In the genomic region with DNA sequence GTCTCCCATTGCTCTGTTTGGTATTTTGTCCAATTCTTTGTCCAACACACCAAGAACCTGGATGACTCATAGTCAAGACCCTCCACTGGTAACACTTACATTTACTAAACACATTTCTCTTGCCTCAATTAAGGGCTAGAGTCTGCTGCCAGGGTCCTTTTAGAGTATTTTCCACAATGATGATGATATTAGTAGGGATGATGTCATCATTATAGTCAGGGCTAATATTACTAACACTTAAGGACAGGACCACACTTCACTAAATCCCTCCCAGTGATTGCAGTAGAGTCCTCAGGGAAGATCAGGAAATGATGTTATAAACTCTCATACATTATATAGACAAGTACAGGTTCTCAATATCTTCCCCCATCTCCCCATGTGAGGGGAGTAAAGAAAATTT, we compare ENCODE assay signal across 21 cellular contexts. TPM values are rescaled to one million over a fixed set of nuclear protein-coding genes. Genes with fewer than 3 reads are reported as not detected.
A peak's percentile ranks its signal among the peaks of the same experiment; 100 is the strongest.
DNase-seq lines count a peak whose midpoint lies in the region; ATAC-seq, FAIRE-seq and TF ChIP-seq lines count a peak whose summit lies in the region.
"Had no signal": no experiment of that assay in that cellular context is flagged by ENCODE, and none has a peak within 500 bp of the region (broad histone marks: within the 10 kb centered on the region; RNA-seq: fewer than 3 reads in every experiment).

No MANE protein-coding gene starts in this region.

- no peak for TF ChIP-seq POLR2A in GM12878 (IDR thresholded peaks at IDR 0.05; ENCODE audit: low read depth, low read length)

- H3F3A ChIP-seq in GM23338 (replicated peaks; ENCODE audit: low read depth) = no peaks in the 10 kb centered on the region

- H3K4me2 ChIP-seq in GM23338 = no peak overlapping the region
- no peak overlapping the region for H3K4me2 ChIP-seq in GM12878 (ENCODE audit: control insufficient read depth, insufficient read depth)
- H3K4me2 ChIP-seq: A549 had no signal

- no peak for TF ChIP-seq EP300 in GM12878 (IDR thresholded peaks at IDR 0.05; ENCODE audit: borderline replicate concordance in 1 of 2, control insufficient read depth in 1 of 2, low read depth in 2 of 2, low read length in 2 of 2)

- no peaks in the 10 kb centered on the region; the same call in 2 of the 3 replicates for H3K9me3 ChIP-seq in GM12878 (replicated peaks; ENCODE audit: control insufficient read depth, insufficient read depth, low read length)
- H3K9me3 ChIP-seq: A549, Caco-2, HAP-1 had no signal

- H4K20me1 ChIP-seq in GM23338 (replicated peaks; ENCODE audit: insufficient read depth) (no peaks in the 10 kb centered on the region), GM12878 (ENCODE audit: control insufficient read depth, insufficient read depth) (no peaks in the 10 kb centered on the region)

- H3K4me1 ChIP-seq in GM23338 (ENCODE audit: insufficient read depth) = no peaks in the 10 kb centered on the region
- no peaks in the 10 kb centered on the region for H3K4me1 ChIP-seq in GM12878 (ENCODE audit: control insufficient read depth, insufficient read depth, low read length)
- no peaks in the 10 kb centered on the region for H3K4me1 ChIP-seq in foreskin keratinocyte
- H3K4me1 ChIP-seq: A549, Caco-2, HAP-1 had no signal

- H3K27ac Mint-ChIP-seq in GM23338 = no peak overlapping the region
- no peak overlapping the region for H3K27ac Mint-ChIP-seq in activated T-helper 2 cell treated with anti-CD3 and anti-CD28 coated beads, Interferon-gamma antibody, Interleukin-2, Interleukin-4, amounts not matched to agents 10 μg/mL and 5 μg/mL and 100 μg/mL, durations not matched to agents 14 hours and 24 hours and 36 hours
- no peak overlapping the region for H3K27ac Mint-ChIP-seq in WTC11
- H3K27ac Mint-ChIP-seq: CD4-positive, alpha-beta T cell had no signal

- H3K27me3 Mint-ChIP-seq in GM23338 (ENCODE audit: insufficient read depth, low read depth, poor library complexity) (no peaks in the 10 kb centered on the region), WTC11 (ENCODE audit: low read depth) (no peaks in the 10 kb centered on the region)
- peaks cover 14% of the 10 kb centered on the region for H3K27me3 Mint-ChIP-seq in activated T-helper 2 cell treated with anti-CD3 and anti-CD28 coated beads, Interferon-gamma antibody, Interleukin-2, Interleukin-4, amounts not matched to agents 10 μg/mL and 5 μg/mL and 100 μg/mL, durations not matched to agents 14 hours and 24 hours and 36 hours (ENCODE audit: low read depth)
- H3K27me3 Mint-ChIP-seq: CD4-positive, alpha-beta T cell had no signal

- FAIRE-seq in GM12878 (lab: Jason Lieb, UNC) = no peak
- FAIRE-seq: A549 had no signal

- no TSS peak for BruUV-seq in GM12878 (replicated peaks; lab: Mats Ljungman, UMichigan)

- H3K9me2 ChIP-seq in GM23338 (ENCODE audit: insufficient read depth) = no peaks in the 10 kb centered on the region

- POLR2A ChIA-PET in GM12878 (lab: Charles Lee) (no interaction called here), WTC11 (lab: Charles Lee) (no interaction called here)

- no peak for TF ChIP-seq RAD21 in GM12878 (IDR thresholded peaks at IDR 0.05; ENCODE audit: insufficient read depth, low read depth, low read length)

- H3K9me3 Mint-ChIP-seq in GM23338 (no peaks in the 10 kb centered on the region), WTC11 (0 out of 2 replicates have a peak, but pooled peaks cover 3% of the 10 kb centered on the region)
- H3K9me3 Mint-ChIP-seq in activated T-helper 2 cell treated with anti-CD3 and anti-CD28 coated beads, Interferon-gamma antibody, Interleukin-2, Interleukin-4, amounts not matched to agents 10 μg/mL and 5 μg/mL and 100 μg/mL, durations not matched to agents 14 hours and 24 hours and 36 hours = no peaks in the 10 kb centered on the region
- H3K9me3 Mint-ChIP-seq: CD4-positive, alpha-beta T cell had no signal

- SMC1A ChIA-PET in GM12878 (lab: Charles Lee; ENCODE audit: uncharacterized antibody, unreplicated experiment) = interaction anchor here (0.6 to 2.4 kb wide), 2 partner anchors 43 to 183 kb away, joined by 3 to 9 read pairs; no protein-coding TSS in a partner anchor

- in situ Hi-C loops in GM12878 (cut with MboI) = no loop called here

- H3K4me3 Mint-ChIP-seq in GM23338 (no peak overlapping the region), WTC11 (no peak overlapping the region)
- H3K4me3 Mint-ChIP-seq in activated T-helper 2 cell treated with anti-CD3 and anti-CD28 coated beads, Interferon-gamma antibody, Interleukin-2, Interleukin-4, amounts not matched to agents 10 μg/mL and 5 μg/mL and 100 μg/mL, durations not matched to agents 14 hours and 24 hours and 36 hours (ENCODE audit: low read depth) = no peak overlapping the region
- H3K4me3 Mint-ChIP-seq: CD4-positive, alpha-beta T cell had no signal

- H3K36me3 ChIP-seq in GM23338 (ENCODE audit: insufficient read depth) = no peaks in the 10 kb centered on the region
- no peaks in the 10 kb centered on the region for H3K36me3 ChIP-seq in GM12878 (ENCODE audit: control insufficient read depth in 2 of 2, insufficient read depth in 2 of 2, low read length in 1 of 2)
- H3K36me3 ChIP-seq: HAP-1 had no signal

- ATAC-seq in GM23338 (no peak), GM12878 (no peak), foreskin keratinocyte (peak; percentile 40), WTC11 (no peak)

- no peak overlapping the region for H3K4me3 ChIP-seq in GM23338
- H3K4me3 ChIP-seq in GM12878 = no peak overlapping the region
- H3K4me3 ChIP-seq: A549, HAP-1 had no signal

- H3K79me2 ChIP-seq in GM23338 (replicated peaks; ENCODE audit: insufficient read depth) (no peaks in the 10 kb centered on the region), GM12878 (ENCODE audit: control insufficient read depth, insufficient read depth, low read length) (no peaks in the 10 kb centered on the region)

- H3K27ac ChIP-seq in GM23338 (ENCODE audit: low read depth) = no peak overlapping the region
- no peak overlapping the region for H3K27ac ChIP-seq in GM12878 (ENCODE audit: control insufficient read depth, insufficient read depth)
- H3K27ac ChIP-seq in foreskin keratinocyte = no peak overlapping the region
- H3K27ac ChIP-seq: 22Rv1, A549, C4-2B, HL-60 had no signal

- H3K36me3 Mint-ChIP-seq in GM23338 (ENCODE audit: low read depth) = no peaks in the 10 kb centered on the region
- no peaks in the 10 kb centered on the region for H3K36me3 Mint-ChIP-seq in activated T-helper 2 cell treated with anti-CD3 and anti-CD28 coated beads, Interferon-gamma antibody, Interleukin-2, Interleukin-4, amounts not matched to agents 10 μg/mL and 5 μg/mL and 100 μg/mL, durations not matched to agents 14 hours and 24 hours and 36 hours (ENCODE audit: low read depth)
- H3K36me3 Mint-ChIP-seq in WTC11 = no peaks in the 10 kb centered on the region

- RAD21 ChIA-PET in GM12878 (lab: Charles Lee; ENCODE audit: unreplicated experiment) = no interaction called here

- 0 out of 2 replicates have a peak overlapping the region, but pooled peaks have one; percentile 12 for H2AFZ ChIP-seq in GM23338
- no peak overlapping the region for H2AFZ ChIP-seq in GM12878 (ENCODE audit: control insufficient read depth, low read depth, low read length)

- no peak overlapping the region for H3K9ac ChIP-seq in GM12878 (ENCODE audit: control insufficient read depth, insufficient read depth, low read length)

- no peaks in the 10 kb centered on the region for H3K4me1 Mint-ChIP-seq in GM23338
- H3K4me1 Mint-ChIP-seq in activated T-helper 2 cell treated with anti-CD3 and anti-CD28 coated beads, Interferon-gamma antibody, Interleukin-2, Interleukin-4, amounts not matched to agents 10 μg/mL and 5 μg/mL and 100 μg/mL, durations not matched to agents 14 hours and 24 hours and 36 hours (ENCODE audit: low read depth) = peaks cover 2% of the 10 kb centered on the region
- H3K4me1 Mint-ChIP-seq in WTC11 = no peaks in the 10 kb centered on the region

- CTCF ChIA-PET in GM12878 (lab: Yijun Ruan, JAX) (interaction anchor here (1.0 kb wide), 1 partner anchor 279 kb away, joined by 3 read pairs; no protein-coding TSS in a partner anchor), WTC11 (lab: Charles Lee) (no interaction called here)

- peak; percentile 26 for DNase-seq in DMS 273 (lab: John Stamatoyannopoulos, UW; ENCODE audit: unreplicated experiment)
- no peak for DNase-seq in DMS 273 treated with DMSO at 0.1 percent for 48 hours (lab: John Stamatoyannopoulos, UW)
- no peak for DNase-seq in GM23338 (ENCODE audit: low spot score)
- no peak for DNase-seq in GM12878 (ENCODE audit: low read depth, low spot score)
- no peak for DNase-seq in foreskin keratinocyte
- no peak for DNase-seq in activated T-helper 2 cell treated with anti-CD3 and anti-CD28 coated beads, Interferon-gamma antibody, Interleukin-2, Interleukin-4, amounts not matched to agents 10 μg/mL and 5 μg/mL and 100 μg/mL, durations not matched to agents 14 hours and 24 hours and 36 hours (ENCODE audit: low spot score)
- DNase-seq in putamen (ENCODE audit: low spot score) = no peak
- no peak for DNase-seq in WTC11 (ENCODE audit: low spot score)
- DNase-seq: Caco-2, DMS79, IMR-90 had no signal

- intact Hi-C loops in GM12878 (cut with micrococcal nuclease; ENCODE audit: unreplicated experiment) = no loop called here
- intact Hi-C loops in activated T-helper 2 cell treated with anti-CD3 and anti-CD28 coated beads, Interferon-gamma antibody, Interleukin-2, Interleukin-4, amounts not matched to agents 10 μg/mL and 5 μg/mL and 100 μg/mL, durations not matched to agents 14 hours and 24 hours and 36 hours (cut with micrococcal nuclease) = no loop called here

- TF ChIP-seq CTCF in GM23338 (conservative IDR thresholded peaks at IDR 0.05; ENCODE audit: low read depth in 2 of 2) = no peak
- no peak for TF ChIP-seq CTCF in GM12878 (IDR thresholded peaks at IDR 0.05 in 2 of 3, conservative IDR thresholded peaks at IDR 0.05 in 1 of 3; ENCODE audit: control insufficient read depth in 2 of 3, extremely low read depth in 1 of 3, insufficient read depth in 1 of 3, low read depth in 3 of 3, low read length in 3 of 3)
- TF ChIP-seq CTCF in foreskin keratinocyte (conservative IDR thresholded peaks at IDR 0.05) = no peak
- TF ChIP-seq CTCF in WTC11 (IDR thresholded peaks at IDR 0.05) = no peak

- H3K27me3 ChIP-seq in GM23338 (ENCODE audit: insufficient read depth) (no peaks in the 10 kb centered on the region), GM12878 (replicated peaks in 1 of 2; ENCODE audit: control insufficient read depth in 2 of 2, insufficient read depth in 2 of 2, low read length in 1 of 2) (no peaks in the 10 kb centered on the region), foreskin keratinocyte (no peaks in the 10 kb centered on the region)

RNA-seq across cellular contexts. Expression of a gene that starts 13.6 kb away (rescaled TPM):
- 139 and 148 TPM in 2 replicates for total RNA-seq in GM23338 (2014; rRNA removed; shearing (Covaris generic))
- polyA plus RNA-seq in GM23338 (2016; fragmentation: Nextera tagmentation; extraction: Ambion mirVana) (33.4 and 41.3 TPM in 2 replicates), GM12878 (2011; rRNA removed) (149 and 153 TPM in 2 replicates), GM12878 (2014; fragmentation: Illumina TruSeq; extraction: Trizol) (93.1 and 105 TPM in 2 replicates), GM12878 (2014; fragmentation: Nextera tagmentation; extraction: Ambion mirVana) (10 to 100 TPM; 16.6 to 34.4 TPM), GM12878 (2014; rRNA removed) (89.1 and 100.0 TPM in 2 replicates), GM12878 (2016; fragmentation: Nextera tagmentation; extraction: Ambion mirVana) (10 to 100 TPM; 67.1 to 70.4 TPM), foreskin keratinocyte (30.0 and 35.2 TPM in 2 replicates)
- total RNA-seq in GM12878 (2013; cell fraction: nucleolus; rRNA removed) = 226 and 242 TPM in 2 replicates
- total RNA-seq in GM12878 (2014; rRNA removed) (94.7 and 101 TPM in 2 replicates), GM12878 (2014; rRNA removed; fragmentation: Illumina TruSeq; extraction: Trizol) (93.9 and 97.0 TPM in 2 replicates), GM12878 (2021) (56.7 and 58.1 TPM in 2 replicates), foreskin keratinocyte (95.4 and 98.0 TPM in 2 replicates), WTC11 (2021) (73.0 to 79.1 TPM (median 75.6 TPM) in 3 replicates)
- 22.6 TPM for polyA plus RNA-seq in GM12878 (2011; ENCODE audit: low read depth)
- 97.6 and 135 TPM in 2 replicates for polyA plus RNA-seq in GM12878 (2011; cell fraction: cytosol; rRNA removed)
- 176 and 200 TPM in 2 replicates for polyA plus RNA-seq in GM12878 (2011; cell fraction: nucleus; rRNA removed)
- polyA plus RNA-seq in GM12878 (2012) = 34.1 and 34.3 TPM in 2 replicates
- polyA minus RNA-seq in GM12878 (2011; rRNA and poly(A)+ RNA removed) = 221 and 298 TPM in 2 replicates
- 89.9 and 117 TPM in 2 replicates for polyA minus RNA-seq in GM12878 (2011; cell fraction: cytosol; rRNA and poly(A)+ RNA removed)
- polyA minus RNA-seq in GM12878 (2011; cell fraction: nucleus; rRNA and poly(A)+ RNA removed) = 166 and 289 TPM in 2 replicates
- 75.2 TPM in 2 replicates for total RNA-seq in activated T-helper 2 cell treated with anti-CD3 and anti-CD28 coated beads, Interferon-gamma antibody, Interleukin-2, Interleukin-4, amounts not matched to agents 10 μg/mL and 5 μg/mL and 100 μg/mL, durations not matched to agents 14 hours and 24 hours and 36 hours

RNA-seq across cellular contexts. Expression of a gene that starts 29.6 kb away (rescaled TPM):
- not detected in 2 replicates for total RNA-seq in GM23338 (2014; rRNA removed; shearing (Covaris generic))
- not detected in 2 replicates for polyA plus RNA-seq in GM23338 (2016; fragmentation: Nextera tagmentation; extraction: Ambion mirVana)
- total RNA-seq in GM12878 (2013; cell fraction: nucleolus; rRNA removed) = not detected in 2 replicates
- total RNA-seq in GM12878 (2014; rRNA removed) = not detected in 2 replicates
- not detected in 2 replicates for total RNA-seq in GM12878 (2014; rRNA removed; fragmentation: Illumina TruSeq; extraction: Trizol)
- not detected in 2 replicates for total RNA-seq in GM12878 (2021)
- not detected for polyA plus RNA-seq in GM12878 (2011; ENCODE audit: low read depth)
- polyA plus RNA-seq in GM12878 (2011; rRNA removed) = 0.13 and 0.15 TPM in 2 replicates
- not detected in 2 replicates for polyA plus RNA-seq in GM12878 (2011; cell fraction: cytosol; rRNA removed)
- polyA plus RNA-seq in GM12878 (2011; cell fraction: nucleus; rRNA removed) = not detected in 2 replicates
- polyA plus RNA-seq in GM12878 (2012) = 0.16 TPM in 1 of 2 replicates, not detected in the other
- 0.07 TPM in 1 of 2 replicates, not detected in the other for polyA plus RNA-seq in GM12878 (2014; fragmentation: Illumina TruSeq; extraction: Trizol)
- polyA plus RNA-seq in GM12878 (2014; fragmentation: Nextera tagmentation; extraction: Ambion mirVana) = under 1 TPM; 0.07 to 0.11 TPM
- polyA plus RNA-seq in GM12878 (2014; rRNA removed) = not detected in 2 replicates
- not detected for polyA plus RNA-seq in GM12878 (2016; fragmentation: Nextera tagmentation; extraction: Ambion mirVana)
- not detected in 2 replicates for polyA minus RNA-seq in GM12878 (2011; rRNA and poly(A)+ RNA removed)
- not detected in 2 replicates for polyA minus RNA-seq in GM12878 (2011; cell fraction: cytosol; rRNA and poly(A)+ RNA removed)
- not detected in 2 replicates for polyA minus RNA-seq in GM12878 (2011; cell fraction: nucleus; rRNA and poly(A)+ RNA removed)
- not detected in 2 replicates for total RNA-seq in foreskin keratinocyte
- not detected in 2 replicates for polyA plus RNA-seq in foreskin keratinocyte
- total RNA-seq in activated T-helper 2 cell treated with anti-CD3 and anti-CD28 coated beads, Interferon-gamma antibody, Interleukin-2, Interleukin-4, amounts not matched to agents 10 μg/mL and 5 μg/mL and 100 μg/mL, durations not matched to agents 14 hours and 24 hours and 36 hours = 1.2 and 1.4 TPM in 2 replicates
- total RNA-seq in WTC11 (2021) = not detected in 3 replicates
- total RNA-seq: Caco-2, Daoy, H1, HT1080, IMR-90 had no signal
- polyA plus RNA-seq: A549, BJ, H1, IMR-90 had no signal
